1 cellular context compared by ENCODE assay signal in the genomic region with DNA sequence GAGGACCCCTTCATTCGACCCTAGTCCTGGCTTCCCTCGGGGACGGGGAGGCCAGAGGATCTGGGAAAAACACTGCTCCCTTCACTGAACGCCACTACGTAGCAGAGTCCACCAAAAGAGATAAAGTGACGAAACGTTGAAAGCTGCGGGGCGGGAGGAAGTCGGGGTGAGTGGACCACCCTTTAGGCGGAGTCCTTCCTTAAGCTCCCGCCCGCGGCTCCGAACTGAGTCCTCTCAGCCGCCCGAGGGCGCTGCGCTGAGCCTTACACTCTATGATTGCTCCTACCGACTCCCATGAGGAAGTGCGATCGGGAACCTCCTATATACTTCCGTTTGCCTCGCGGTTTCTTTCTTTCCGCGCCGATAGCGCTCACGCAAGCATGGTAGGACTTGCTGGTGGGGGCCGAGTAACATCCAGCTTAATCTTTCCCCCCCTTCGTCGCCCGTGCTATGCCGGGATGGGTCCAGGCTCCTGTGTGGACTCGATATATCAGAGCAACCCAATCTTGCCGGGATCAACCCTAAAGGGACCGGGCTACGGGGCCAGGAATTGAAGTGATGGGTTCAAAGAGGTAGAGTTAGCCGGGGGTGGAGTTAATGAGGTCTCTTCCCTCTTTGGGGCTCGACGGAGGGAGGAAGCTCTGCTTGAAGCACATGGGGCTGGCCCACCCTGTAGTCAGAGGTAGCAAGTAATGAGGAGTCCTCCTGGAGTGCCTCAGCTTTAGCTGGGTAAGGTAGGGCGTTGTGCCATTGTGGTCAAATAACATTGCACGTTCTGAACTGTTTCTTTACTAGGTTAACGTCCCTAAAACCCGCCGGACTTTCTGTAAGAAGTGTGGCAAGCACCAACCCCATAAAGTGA.
A peak's percentile ranks its signal among the peaks of the same experiment; 100 is the strongest.
TF ChIP-seq lines count a peak whose summit lies in the region.

Gene RPL36A (plus strand): TSS at position 348 of the 862 bp plus-strand sequence. CDS start 33 bp downstream, at position 381.

TF ChIP-seq in HEK293, 187 proteins besides CTCF, POLR2A, EP300 and RAD21 (continued from another document and continues in another):
- TF ChIP-seq ZNF280D (tag by site-specific recombination; IDR thresholded peaks at IDR 0.05) (no peak), ZSCAN30 (tag by site-specific recombination; IDR thresholded peaks at IDR 0.05) (peak; percentile 95), ZFP41 (tag by site-specific recombination; IDR thresholded peaks at IDR 0.05; ENCODE audit: borderline replicate concordance) (no peak), ZNF707 (tag by site-specific recombination; IDR thresholded peaks at IDR 0.05) (no peak), ZNF549 (tag by site-specific recombination; IDR thresholded peaks at IDR 0.05) (no peak), ZNF112 (tag by site-specific recombination; IDR thresholded peaks at IDR 0.05) (no peak), WT1 (tag by site-specific recombination; IDR thresholded peaks at IDR 0.05) (peak; percentile 15; the same call in 1 of the 2 replicates), BCL11B (tag by site-specific recombination; IDR thresholded peaks at IDR 0.05; ENCODE audit: low read depth) (no peak), ZNF121 (tag by site-specific recombination; IDR thresholded peaks at IDR 0.05) (no peak), ZNF23 (tag by site-specific recombination; IDR thresholded peaks at IDR 0.05; ENCODE audit: borderline replicate concordance) (no peak), ZNF391 (tag by site-specific recombination; IDR thresholded peaks at IDR 0.05; ENCODE audit: borderline replicate concordance, low read depth) (peak; percentile 65; the same call in 1 of the 2 replicates), PATZ1 (tag by site-specific recombination; IDR thresholded peaks at IDR 0.05) (peak; percentile 51; the same call in 1 of the 2 replicates), ZNF692 (tag by site-specific recombination; IDR thresholded peaks at IDR 0.05) (peak; percentile 81), ZNF24 (tag by site-specific recombination; IDR thresholded peaks at IDR 0.05) (no peak; the same call in 1 of the 2 replicates), ZNF366 (tag by site-specific recombination; conservative IDR thresholded peaks at IDR 0.05) (peak; percentile 94), ZNF132 (tag by site-specific recombination; IDR thresholded peaks at IDR 0.05; ENCODE audit: borderline replicate concordance) (no peak), KLF7 (tag by site-specific recombination; IDR thresholded peaks at IDR 0.05; ENCODE audit: borderline replicate concordance) (no peak), ZNF335 (tag by site-specific recombination; conservative IDR thresholded peaks at IDR 0.05) (peak; percentile 83), SETDB1 (IDR thresholded peaks at IDR 0.05; ENCODE audit: insufficient read length, low read length) (no peak), ZNF18 (tag by site-specific recombination; IDR thresholded peaks at IDR 0.05) (0 out of 2 replicates have a peak, but pooled peaks have one; percentile 37), ZNF398 (tag by site-specific recombination; IDR thresholded peaks at IDR 0.05) (no peak), HOXD13 (CRISPR knock-in tag; IDR thresholded peaks at IDR 0.05; ENCODE audit: borderline replicate concordance) (no peak), ZNF248 (tag by site-specific recombination; IDR thresholded peaks at IDR 0.05) (no peak), ZNF16 (tag by site-specific recombination; IDR thresholded peaks at IDR 0.05; ENCODE audit: low read depth) (0 out of 2 replicates have a peak, but pooled peaks have one; percentile 27), EGR2 (tag by site-specific recombination; IDR thresholded peaks at IDR 0.05; ENCODE audit: low read depth) (no peak), GFI1B (tag by site-specific recombination; IDR thresholded peaks at IDR 0.05) (no peak), KLF8 (tag by site-specific recombination; IDR thresholded peaks at IDR 0.05) (peak; percentile 86), ZNF521 (tag by site-specific recombination; IDR thresholded peaks at IDR 0.05) (no peak), ZNF654 (tag by site-specific recombination; IDR thresholded peaks at IDR 0.05; ENCODE audit: low read depth) (peak; percentile 14; the same call in 1 of the 2 replicates), ZNF837 (tag by site-specific recombination; IDR thresholded peaks at IDR 0.05) (no peak), YY2 (tag by site-specific recombination; IDR thresholded peaks at IDR 0.05) (no peak), SP7 (tag by site-specific recombination; IDR thresholded peaks at IDR 0.05) (peak; percentile 76), ZBTB10 (tag by site-specific recombination; IDR thresholded peaks at IDR 0.05) (peak; percentile 74; the same call in 1 of the 2 replicates), ZNF174 (tag by site-specific recombination; IDR thresholded peaks at IDR 0.05) (no peak), ZBTB17 (tag by site-specific recombination; IDR thresholded peaks at IDR 0.05) (peak; percentile 69), KLF10 (tag by site-specific recombination; IDR thresholded peaks at IDR 0.05) (0 out of 2 replicates have a peak, but pooled peaks have one; percentile 25)
- TF ChIP-seq, protein P1, sequence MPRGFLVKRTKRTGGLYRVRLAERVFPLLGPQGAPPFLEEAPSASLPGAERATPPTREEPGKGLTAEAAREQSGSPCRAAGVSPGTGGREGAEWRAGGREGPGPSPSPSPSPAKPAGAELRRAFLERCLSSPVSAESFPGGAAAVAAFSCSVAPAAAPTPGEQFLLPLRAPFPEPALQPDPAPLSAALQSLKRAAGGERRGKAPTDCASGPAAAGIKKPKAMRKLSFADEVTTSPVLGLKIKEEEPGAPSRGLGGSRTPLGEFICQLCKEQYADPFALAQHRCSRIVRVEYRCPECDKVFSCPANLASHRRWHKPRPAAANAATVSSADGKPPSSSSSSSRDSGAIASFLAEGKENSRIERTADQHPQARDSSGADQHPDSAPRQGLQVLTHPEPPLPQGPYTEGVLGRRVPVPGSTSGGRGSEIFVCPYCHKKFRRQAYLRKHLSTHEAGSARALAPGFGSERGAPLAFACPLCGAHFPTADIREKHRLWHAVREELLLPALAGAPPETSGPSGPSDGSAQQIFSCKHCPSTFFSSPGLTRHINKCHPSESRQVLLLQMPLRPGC (tag by site-specific recombination; IDR thresholded peaks at IDR 0.05) = 0 out of 2 replicates have a peak, but pooled peaks have one; percentile 9
- TF ChIP-seq, protein P2, sequence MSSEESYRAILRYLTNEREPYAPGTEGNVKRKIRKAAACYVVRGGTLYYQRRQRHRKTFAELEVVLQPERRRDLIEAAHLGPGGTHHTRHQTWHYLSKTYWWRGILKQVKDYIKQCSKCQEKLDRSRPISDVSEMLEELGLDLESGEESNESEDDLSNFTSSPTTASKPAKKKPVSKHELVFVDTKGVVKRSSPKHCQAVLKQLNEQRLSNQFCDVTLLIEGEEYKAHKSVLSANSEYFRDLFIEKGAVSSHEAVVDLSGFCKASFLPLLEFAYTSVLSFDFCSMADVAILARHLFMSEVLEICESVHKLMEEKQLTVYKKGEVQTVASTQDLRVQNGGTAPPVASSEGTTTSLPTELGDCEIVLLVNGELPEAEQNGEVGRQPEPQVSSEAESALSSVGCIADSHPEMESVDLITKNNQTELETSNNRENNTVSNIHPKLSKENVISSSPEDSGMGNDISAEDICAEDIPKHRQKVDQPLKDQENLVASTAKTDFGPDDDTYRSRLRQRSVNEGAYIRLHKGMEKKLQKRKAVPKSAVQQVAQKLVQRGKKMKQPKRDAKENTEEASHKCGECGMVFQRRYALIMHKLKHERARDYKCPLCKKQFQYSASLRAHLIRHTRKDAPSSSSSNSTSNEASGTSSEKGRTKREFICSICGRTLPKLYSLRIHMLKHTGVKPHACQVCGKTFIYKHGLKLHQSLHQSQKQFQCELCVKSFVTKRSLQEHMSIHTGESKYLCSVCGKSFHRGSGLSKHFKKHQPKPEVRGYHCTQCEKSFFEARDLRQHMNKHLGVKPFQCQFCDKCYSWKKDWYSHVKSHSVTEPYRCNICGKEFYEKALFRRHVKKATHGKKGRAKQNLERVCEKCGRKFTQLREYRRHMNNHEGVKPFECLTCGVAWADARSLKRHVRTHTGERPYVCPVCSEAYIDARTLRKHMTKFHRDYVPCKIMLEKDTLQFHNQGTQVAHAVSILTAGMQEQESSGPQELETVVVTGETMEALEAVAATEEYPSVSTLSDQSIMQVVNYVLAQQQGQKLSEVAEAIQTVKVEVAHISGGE (tag by site-specific recombination; conservative IDR thresholded peaks at IDR 0.05; ENCODE audit: low read depth) = peak; percentile 92
